18 cellular contexts compared by ENCODE assay signal in the genomic region with DNA sequence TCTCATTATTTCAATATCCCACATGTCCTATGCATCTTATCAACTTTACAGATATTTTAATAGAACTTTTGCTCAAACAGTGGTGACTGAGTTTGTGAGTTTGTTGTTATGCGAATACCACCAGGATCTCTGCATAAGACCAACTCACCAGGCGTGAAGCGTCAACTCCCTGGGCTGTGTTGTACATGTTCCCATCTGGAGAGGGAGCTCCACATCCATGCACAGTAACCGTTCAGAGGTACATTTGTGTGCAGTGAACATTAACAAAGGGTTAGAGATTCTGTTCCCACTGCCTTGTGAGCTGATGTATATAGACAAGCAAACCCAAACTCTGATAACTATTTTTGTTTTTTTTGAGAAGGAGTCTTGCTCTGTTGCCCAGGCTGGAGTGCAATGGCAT.
DNase-seq lines count a peak whose midpoint lies in the region; ATAC-seq and TF ChIP-seq lines count a peak whose summit lies in the region.
"Had no signal": no experiment of that assay in that cellular context is flagged by ENCODE, and none has a peak within 500 bp of the region (broad histone marks: within the 10 kb centered on the region; RNA-seq: fewer than 3 reads in every experiment).

No MANE protein-coding gene starts in this region.

- peaks cover 12% of the 10 kb centered on the region for H3K4me1 Mint-ChIP-seq in neural progenitor cell
- H3K4me1 Mint-ChIP-seq: CD4-positive, CD25-positive, alpha-beta regulatory T cell had no signal

- no peaks in the 10 kb centered on the region for H3K36me3 Mint-ChIP-seq in neural progenitor cell
- H3K36me3 Mint-ChIP-seq: CD4-positive, CD25-positive, alpha-beta regulatory T cell had no signal

- TF ChIP-seq EP300 in SK-N-SH (IDR thresholded peaks at IDR 0.05; ENCODE audit: borderline replicate concordance in 1 of 2, low read depth in 1 of 2, low read length in 1 of 2): no peak

- DNase-seq in SK-N-SH (no peak), LNCaP clone FGC (ENCODE audit: low read depth) (no peak), SHP77 treated with DMSO at 0.1 percent for 48 hours (lab: John Stamatoyannopoulos, UW) (peak; percentile 4), neural progenitor cell (ENCODE audit: low spot score) (no peak), NCI-H2227 (lab: John Stamatoyannopoulos, UW; ENCODE audit: unreplicated experiment) (no peak), KBM-7 (no peak), RWPE1 (ENCODE audit: low spot score) (no peak)
- DNase-seq: CD4-positive, CD25-positive, alpha-beta regulatory T cell; COR-L47; DMS79; GM23248; HCEC 1CT; Karpas-422; NCI-H187; NCI-H524 treated with DMSO at 0.1 percent for 48 hours; Peyer's patch had no signal

- H3K4me1 ChIP-seq in SK-N-SH (ENCODE audit: control insufficient read depth in 1 of 2, insufficient read depth in 2 of 2, low read depth in 1 of 2, low read length in 1 of 2) (peaks cover 0 to 20% of the 10 kb centered on the region in 2 experiments; a peak in 2 of 4 replicates), neural progenitor cell (peaks cover 4% of the 10 kb centered on the region)
- H3K4me1 ChIP-seq: A549, Peyer's patch had no signal

- H3K9ac ChIP-seq in SK-N-SH: no peak overlapping the region
- no peak overlapping the region for H3K9ac ChIP-seq in neural progenitor cell
- H3K9ac ChIP-seq: GM23248 had no signal

- H3K9me3 Mint-ChIP-seq in neural progenitor cell: no peaks in the 10 kb centered on the region

- CTCF ChIA-PET in SK-N-SH (lab: Yijun Ruan, JAX) (interaction anchor here (0.6 to 2.7 kb wide), 11 partner anchors 8 to 190 kb away, joined by 3 to 9 read pairs (median 3); no protein-coding TSS in a partner anchor), RWPE1 (lab: Yijun Ruan, JAX) (no interaction called here)

- H3F3A ChIP-seq in SK-N-SH (replicated peaks; ENCODE audit: insufficient read depth) (no peaks in the 10 kb centered on the region), neural progenitor cell (ENCODE audit: low read depth) (no peaks in the 10 kb centered on the region)

- no peak for ATAC-seq in SK-N-SH treated with all-trans-retinoic acid at 6 μM for 48 hours

- H3K9me3 ChIP-seq in SK-N-SH (no peaks in the 10 kb centered on the region), neural progenitor cell (ENCODE audit: low read depth) (no peaks in the 10 kb centered on the region)

- H3K9me2 ChIP-seq in SK-N-SH: no peaks in the 10 kb centered on the region

- peaks cover 4% of the 10 kb centered on the region for H3K27me3 Mint-ChIP-seq in neural progenitor cell (ENCODE audit: insufficient read depth, low read depth)
- H3K27me3 Mint-ChIP-seq: CD4-positive, CD25-positive, alpha-beta regulatory T cell had no signal

- no peak overlapping the region for H3K27ac ChIP-seq in SK-N-SH (ENCODE audit: low read depth in 2 of 2, low read length in 1 of 2)
- no peak overlapping the region for H3K27ac ChIP-seq in neural progenitor cell
- no peak overlapping the region for H3K27ac ChIP-seq in RWPE1
- H3K27ac ChIP-seq: A549, GM23248, Peyer's patch had no signal

- POLR2A ChIA-PET in SK-N-SH (lab: Yijun Ruan, JAX) (no interaction called here), RWPE1 (lab: Yijun Ruan, JAX; ENCODE audit: low non-redundant PET) (no interaction called here)

- TF ChIP-seq CTCF in SK-N-SH (IDR thresholded peaks at IDR 0.05): no peak
- peak; percentile 16; the same call in 1 of the 2 replicates for TF ChIP-seq CTCF in LNCaP clone FGC (IDR thresholded peaks at IDR 0.05; ENCODE audit: control insufficient read depth, extremely low read depth, insufficient read depth)
- peak; percentile 14 for TF ChIP-seq CTCF in neural progenitor cell (IDR thresholded peaks at IDR 0.05)
- TF ChIP-seq CTCF in RWPE1 (conservative IDR thresholded peaks at IDR 0.05; ENCODE audit: low read depth): no peak

- H3K27ac Mint-ChIP-seq in neural progenitor cell: no peak overlapping the region
- H3K27ac Mint-ChIP-seq: CD4-positive, CD25-positive, alpha-beta regulatory T cell had no signal

- H3K27me3 ChIP-seq in SK-N-SH (ENCODE audit: insufficient read depth): no peaks in the 10 kb centered on the region
- H3K27me3 ChIP-seq in neural progenitor cell: no peaks in the 10 kb centered on the region
- H3K27me3 ChIP-seq: Peyer's patch had no signal

- H3K4me2 ChIP-seq in SK-N-SH (no peak overlapping the region), neural progenitor cell (no peak overlapping the region)
- H3K4me2 ChIP-seq: A549 had no signal

- no peak overlapping the region for H2AFZ ChIP-seq in SK-N-SH (ENCODE audit: low read depth)
- no peak overlapping the region for H2AFZ ChIP-seq in neural progenitor cell (replicated peaks)
- H2AFZ ChIP-seq: GM23248 had no signal

- in situ Hi-C loops in KBM-7 (cut with MboI; ENCODE audit: low pct_unique_long_range_greater_than_20kb, low sequenced_read_pairs): no loop called here

- WGBS in SK-N-SH (ENCODE audit: low lambda C conversion rate): 59% methylated on average over 4 of the region's 4 CpGs

- H3K79me2 ChIP-seq in SK-N-SH (ENCODE audit: insufficient read depth) (no peaks in the 10 kb centered on the region), neural progenitor cell (ENCODE audit: low read depth) (no peaks in the 10 kb centered on the region)

- peak; percentile 74 for TF ChIP-seq RAD21 in SK-N-SH (IDR thresholded peaks at IDR 0.05; ENCODE audit: low read length)

- H3K36me3 ChIP-seq in SK-N-SH (replicated peaks in 1 of 2; ENCODE audit: control insufficient read depth in 1 of 2, insufficient read depth in 2 of 2, low read length in 1 of 2) (no peaks in the 10 kb centered on the region), neural progenitor cell (no peaks in the 10 kb centered on the region)
- H3K36me3 ChIP-seq: Peyer's patch had no signal

- no peaks in the 10 kb centered on the region for H4K20me1 ChIP-seq in SK-N-SH (ENCODE audit: insufficient read depth)
- H4K20me1 ChIP-seq in neural progenitor cell (ENCODE audit: low read depth): no peaks in the 10 kb centered on the region

- no peak overlapping the region; a peak in 1 of 4 replicates for H3K4me3 ChIP-seq in SK-N-SH (ENCODE audit: low read depth in 2 of 2, low read length in 1 of 2)
- no peak overlapping the region for H3K4me3 ChIP-seq in LNCaP clone FGC (ENCODE audit: low read depth, low read length)
- no peak overlapping the region for H3K4me3 ChIP-seq in neural progenitor cell
- H3K4me3 ChIP-seq: A549, GM23248, Peyer's patch had no signal

- no peak overlapping the region for H3K4me3 Mint-ChIP-seq in neural progenitor cell
- H3K4me3 Mint-ChIP-seq: CD4-positive, CD25-positive, alpha-beta regulatory T cell had no signal

TF ChIP-seq in SK-N-SH, 30 proteins besides CTCF, POLR2A, EP300 and RAD21:
- peak; percentile 27; the same call in 1 of the 2 replicates for TF ChIP-seq SMC3 (IDR thresholded peaks at IDR 0.05; ENCODE audit: low read depth, low read length)
- TF ChIP-seq, protein P1, sequence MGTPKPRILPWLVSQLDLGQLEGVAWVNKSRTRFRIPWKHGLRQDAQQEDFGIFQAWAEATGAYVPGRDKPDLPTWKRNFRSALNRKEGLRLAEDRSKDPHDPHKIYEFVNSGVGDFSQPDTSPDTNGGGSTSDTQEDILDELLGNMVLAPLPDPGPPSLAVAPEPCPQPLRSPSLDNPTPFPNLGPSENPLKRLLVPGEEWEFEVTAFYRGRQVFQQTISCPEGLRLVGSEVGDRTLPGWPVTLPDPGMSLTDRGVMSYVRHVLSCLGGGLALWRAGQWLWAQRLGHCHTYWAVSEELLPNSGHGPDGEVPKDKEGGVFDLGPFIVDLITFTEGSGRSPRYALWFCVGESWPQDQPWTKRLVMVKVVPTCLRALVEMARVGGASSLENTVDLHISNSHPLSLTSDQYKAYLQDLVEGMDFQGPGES (IDR thresholded peaks at IDR 0.05; ENCODE audit: low read depth, low read length): no peak

TF ChIP-seq in SK-N-SH treated with all-trans-retinoic acid at 6 μM for 48 hours, 23 proteins besides CTCF, POLR2A, EP300 and RAD21:
- no peak for TF ChIP-seq ZC3H10 (CRISPR knock-in tag; IDR thresholded peaks at IDR 0.05)
- TF ChIP-seq, protein P2, sequence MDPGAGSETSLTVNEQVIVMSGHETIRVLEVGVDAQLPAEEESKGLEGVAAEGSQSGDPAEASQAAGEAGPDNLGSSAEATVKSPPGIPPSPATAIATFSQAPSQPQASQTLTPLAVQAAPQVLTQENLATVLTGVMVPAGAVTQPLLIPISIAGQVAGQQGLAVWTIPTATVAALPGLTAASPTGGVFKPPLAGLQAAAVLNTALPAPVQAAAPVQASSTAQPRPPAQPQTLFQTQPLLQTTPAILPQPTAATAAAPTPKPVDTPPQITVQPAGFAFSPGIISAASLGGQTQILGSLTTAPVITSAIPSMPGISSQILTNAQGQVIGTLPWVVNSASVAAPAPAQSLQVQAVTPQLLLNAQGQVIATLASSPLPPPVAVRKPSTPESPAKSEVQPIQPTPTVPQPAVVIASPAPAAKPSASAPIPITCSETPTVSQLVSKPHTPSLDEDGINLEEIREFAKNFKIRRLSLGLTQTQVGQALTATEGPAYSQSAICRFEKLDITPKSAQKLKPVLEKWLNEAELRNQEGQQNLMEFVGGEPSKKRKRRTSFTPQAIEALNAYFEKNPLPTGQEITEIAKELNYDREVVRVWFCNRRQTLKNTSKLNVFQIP (CRISPR knock-in tag; IDR thresholded peaks at IDR 0.05; ENCODE audit: borderline replicate concordance, low read depth): no peak

Comparison
In these comparisons a context has a peak if more than half of its experiments do, and no peak if none do; other contexts are left out.
1. CTCF ChIP-seq: peak in LNCaP clone FGC (single experiment) and neural progenitor cell (single experiment); none in SK-N-SH (single experiment) and RWPE1 (single experiment).